ENCODE assay signal across 1 cellular context in genomic region chr17:81917565-81918332, GRCh38.
TF ChIP-seq lines count a peak whose summit lies in the region.

Gene SIRT7, minus strand, starts transcription at chr17:81918176. Its CDS starts 45 bp downstream, at chr17:81918131.

TF ChIP-seq in IMR-90, 13 proteins besides CTCF, POLR2A, EP300 and RAD21:
- TF ChIP-seq MXI1 (IDR thresholded peaks at IDR 0.05; ENCODE audit: borderline replicate concordance, low read depth, low read length) (no peak), SMC3 (IDR thresholded peaks at IDR 0.05; ENCODE audit: low read depth, low read length) (no peak), CEBPB (IDR thresholded peaks at IDR 0.05; ENCODE audit: low read depth, low read length) (no peak), MAZ (IDR thresholded peaks at IDR 0.05; ENCODE audit: borderline replicate concordance, low read depth, low read length) (no peak; the same call in 1 of the 2 replicates), RCOR1 (IDR thresholded peaks at IDR 0.05; ENCODE audit: insufficient replicate concordance, low read length) (no peak), ELK1 (IDR thresholded peaks at IDR 0.05; ENCODE audit: borderline replicate concordance, low read depth, low read length) (no peak), BHLHE40 (IDR thresholded peaks at IDR 0.05; ENCODE audit: low read depth, low read length) (no peak), NFE2L2 (IDR thresholded peaks at IDR 0.05; ENCODE audit: low read depth, low read length) (no peak), MAFK (IDR thresholded peaks at IDR 0.05; ENCODE audit: low read depth, low read length) (no peak), FOS (IDR thresholded peaks at IDR 0.05; ENCODE audit: low read depth, low read length) (no peak), RFX5 (IDR thresholded peaks at IDR 0.05; ENCODE audit: low read depth, low read length) (no peak), CHD1 (IDR thresholded peaks at IDR 0.05; ENCODE audit: low read depth, low read length) (no peak)
- TF ChIP-seq, protein P1, sequence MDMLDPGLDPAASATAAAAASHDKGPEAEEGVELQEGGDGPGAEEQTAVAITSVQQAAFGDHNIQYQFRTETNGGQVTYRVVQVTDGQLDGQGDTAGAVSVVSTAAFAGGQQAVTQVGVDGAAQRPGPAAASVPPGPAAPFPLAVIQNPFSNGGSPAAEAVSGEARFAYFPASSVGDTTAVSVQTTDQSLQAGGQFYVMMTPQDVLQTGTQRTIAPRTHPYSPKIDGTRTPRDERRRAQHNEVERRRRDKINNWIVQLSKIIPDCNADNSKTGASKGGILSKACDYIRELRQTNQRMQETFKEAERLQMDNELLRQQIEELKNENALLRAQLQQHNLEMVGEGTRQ (IDR thresholded peaks at IDR 0.05; ENCODE audit: low read depth, low read length), result no peak
